8 cellular contexts compared by ENCODE assay signal in genomic region chr17:67993153-67993997, GRCh38. TPM values are rescaled to one million over a fixed set of nuclear protein-coding genes. Genes with fewer than 3 reads are reported as not detected.
DNase-seq lines count a peak whose midpoint lies in the region; ATAC-seq and TF ChIP-seq lines count a peak whose summit lies in the region.

No MANE protein-coding gene starts in this region.

- H3K4me1 ChIP-seq in endocrine pancreas (ENCODE audit: control insufficient read depth, insufficient read depth, low read length) (no peaks in the 10 kb centered on the region), mesodermal cell (ENCODE audit: control insufficient read depth, insufficient read depth, low read length, poor library complexity, severe bottlenecking) (peaks cover 3% of the 10 kb centered on the region)

- H3K27me3 ChIP-seq in endocrine pancreas (ENCODE audit: control insufficient read depth, insufficient read depth, low read length) = no peaks in the 10 kb centered on the region

- H3K27ac ChIP-seq in C4-2B = peak overlapping the region; percentile 96
- H3K27ac ChIP-seq in mesodermal cell (ENCODE audit: low read depth, low read length, severe bottlenecking) = peak overlapping the region; percentile 86

- TF ChIP-seq CTCF in C4-2B (conservative IDR thresholded peaks at IDR 0.05) = no peak

- H3K36me3 ChIP-seq in endocrine pancreas (ENCODE audit: control insufficient read depth, insufficient read depth, low read length) (no peaks in the 10 kb centered on the region), mesodermal cell (ENCODE audit: control insufficient read depth, insufficient read depth, low read length) (peaks cover 3% of the 10 kb centered on the region)

- peak; percentile 89 for DNase-seq in NCI-H82 (lab: John Stamatoyannopoulos, UW)
- DNase-seq in activated CD8-positive, alpha-beta memory T cell treated with anti-CD3 and anti-CD28 coated beads for 4 hours (ENCODE audit: low read depth in 2 of 2) = peak; percentile 32 to 33
- DNase-seq in stimulated activated CD8-positive, alpha-beta memory T cell treated with anti-CD3 and anti-CD28 coated beads, Interleukin-15, amount 100 ng/mL, for 1 hour (ENCODE audit: low read depth) = peak; percentile 32

- H3K9me3 ChIP-seq in endocrine pancreas (ENCODE audit: control insufficient read depth, low read length) (no peaks in the 10 kb centered on the region), mesodermal cell (ENCODE audit: control insufficient read depth, low read length) (no peaks in the 10 kb centered on the region)

- H3K9ac ChIP-seq in endocrine pancreas (ENCODE audit: control insufficient read depth, insufficient read depth, low read length) = peak overlapping the region; percentile 83

- H3K4me3 ChIP-seq in endocrine pancreas (ENCODE audit: control insufficient read depth, insufficient read depth, low read length) (peak overlapping the region; percentile 54), mesodermal cell (ENCODE audit: extremely low read depth, insufficient read depth, low read length, poor library complexity, severe bottlenecking) (peak overlapping the region; percentile 64)

- ATAC-seq in GM19324 (IDR thresholded peaks at IDR 0.05; ENCODE audit: low FRiP score, unreplicated experiment) (peak; percentile 87), HG03442 (IDR thresholded peaks at IDR 0.05; ENCODE audit: unreplicated experiment) (peak; percentile 76)

- 0 to 1% methylated on average over 98 to 112 of the region's 144 CpGs for WGBS in mesodermal cell (ENCODE audit: insufficient coverage in 2 of 2), 2 experiments

RNA-seq across cellular contexts. Expression of gene C17orf58, which starts 2.9 kb away (rescaled TPM):
- 15.3 TPM for polyA plus RNA-seq in mesodermal cell (2013, experiment 1 of 2)
- 15.4 TPM for polyA plus RNA-seq in mesodermal cell (2013, experiment 2 of 2)

RNA-seq across cellular contexts. Expression of gene KPNA2, which starts 42.2 kb away (rescaled TPM):
- 303 TPM for polyA plus RNA-seq in mesodermal cell (2013, experiment 1 of 2)
- 340 TPM for polyA plus RNA-seq in mesodermal cell (2013, experiment 2 of 2)

Comparison
In these comparisons a context has a peak if more than half of its experiments do, and no peak if none do; other contexts are left out.
1. Peak in every context shown above with its lines: DNase-seq, ATAC-seq, H3K4me3 ChIP-seq and H3K27ac ChIP-seq.
2. DNase-seq: peak in every context shown above with its lines; median percentile 89 in NCI-H82; 32 in activated CD8-positive, alpha-beta memory T cell treated with anti-CD3 and anti-CD28 coated beads for 4 hours; 32 in stimulated activated CD8-positive, alpha-beta memory T cell treated with anti-CD3 and anti-CD28 coated beads, Interleukin-15, amount 100 ng/mL, for 1 hour.